In the genomic region with DNA sequence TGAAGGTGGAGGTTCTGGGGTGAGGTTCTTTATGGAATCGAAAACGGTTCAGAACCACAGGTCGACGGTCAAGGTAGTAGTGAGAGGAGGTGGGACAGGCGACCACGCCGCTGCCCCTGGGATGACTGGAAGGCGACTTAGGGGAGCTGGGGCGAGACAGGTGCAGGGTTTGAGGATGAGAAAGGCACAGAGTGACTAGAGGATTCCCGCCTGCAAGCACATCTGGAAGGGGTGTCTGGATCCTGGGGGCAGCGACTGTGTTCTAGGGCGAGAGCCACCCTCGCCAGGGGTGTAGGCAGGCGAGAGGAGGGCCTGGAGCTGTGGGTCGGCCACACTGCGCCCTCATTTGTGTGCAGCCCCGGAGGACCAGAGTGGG, we compare ENCODE assay signal across 8 cellular contexts. TPM values are rescaled to one million over a fixed set of nuclear protein-coding genes. Genes with fewer than 3 reads are reported as not detected.
A peak's percentile ranks its signal among the peaks of the same experiment; 100 is the strongest.
DNase-seq lines count a peak whose midpoint lies in the region; ATAC-seq, FAIRE-seq and TF ChIP-seq lines count a peak whose summit lies in the region.

No MANE protein-coding gene starts in this region.

- no peaks in the 10 kb centered on the region for H3K9me3 ChIP-seq in keratinocyte (ENCODE audit: control insufficient read depth, low read depth, low read length)

- H3K27me3 Mint-ChIP-seq in activated T-cell treated with anti-CD3 and anti-CD28 coated beads, Interleukin-2, amount 50 U/mL, for 4 hours (ENCODE audit: low read depth): peaks cover 13% of the 10 kb centered on the region
- no peaks in the 10 kb centered on the region for H3K27me3 Mint-ChIP-seq in activated B cell treated with CpG ODN at 0.5 μM for 24 hours

- intact Hi-C loops in activated B cell treated with CpG ODN at 0.5 μM for 24 hours (cut with micrococcal nuclease): loop anchor here (5.0 to 10.0 kb wide), 2 partner anchors 145 to 678 kb away; partner anchors contain the start of genes CCDC136 and NRF1

- ATAC-seq in activated T-cell treated with anti-CD3 and anti-CD28 coated beads, Interleukin-2, amount 50 U/mL, for 4 hours: no peak
- ATAC-seq in activated B cell treated with CpG ODN at 0.5 μM for 24 hours (ENCODE audit: low read depth): no peak

- dilution Hi-C loops in keratinocyte (cut with MboI; ENCODE audit: extremely low pct_ligation_motif_present, low sequenced_read_pairs): no loop called here

- no peaks in the 10 kb centered on the region for H3K9me1 ChIP-seq in keratinocyte (ENCODE audit: control insufficient read depth, extremely low read depth, insufficient read depth, low read length)

- no peak for FAIRE-seq in keratinocyte (lab: Jason Lieb, UNC)

- H3K36me3 Mint-ChIP-seq in activated T-cell treated with anti-CD3 and anti-CD28 coated beads, Interleukin-2, amount 50 U/mL, for 4 hours (ENCODE audit: insufficient read depth): peaks cover 2% of the 10 kb centered on the region
- peaks cover 25% of the 10 kb centered on the region for H3K36me3 Mint-ChIP-seq in activated B cell treated with CpG ODN at 0.5 μM for 24 hours (ENCODE audit: low read depth)

- peaks cover 38% of the 10 kb centered on the region for H3K27me3 ChIP-seq in keratinocyte (ENCODE audit: control insufficient read depth, extremely low read depth, insufficient read depth, low read length)

- H3K4me3 ChIP-seq in keratinocyte (ENCODE audit: control insufficient read depth in 2 of 3, extremely low read depth in 1 of 3, insufficient read depth in 2 of 3, low read depth in 1 of 3, low read length in 3 of 3): peak overlapping the region in 1 of 3 experiments; percentile 27

- H3K9me3 Mint-ChIP-seq in activated T-cell treated with anti-CD3 and anti-CD28 coated beads, Interleukin-2, amount 50 U/mL, for 4 hours: no peaks in the 10 kb centered on the region
- no peaks in the 10 kb centered on the region for H3K9me3 Mint-ChIP-seq in activated B cell treated with CpG ODN at 0.5 μM for 24 hours

- no peaks in the 10 kb centered on the region for H3K36me3 ChIP-seq in keratinocyte (ENCODE audit: control insufficient read depth in 2 of 2, extremely low read depth in 1 of 2, insufficient read depth in 2 of 2, low read length in 2 of 2)

- CTCF ChIA-PET in activated B cell treated with CpG ODN at 0.5 μM for 24 hours (lab: Charles Lee): interaction anchor here (0.6 to 1.0 kb wide), 2 partner anchors 11 to 127 kb away, joined by 3 to 5 read pairs; no protein-coding TSS in a partner anchor

- DNase-seq in activated T-cell treated with anti-CD3 and anti-CD28 coated beads, Interleukin-2, amount 50 U/mL, for 4 hours: no peak
- DNase-seq in activated T-cell treated with anti-CD3 and anti-CD28 coated beads, Interleukin-2, amount 50 U/mL, for 48 hours: no peak
- no peak for DNase-seq in activated B cell treated with CpG ODN at 0.5 μM for 24 hours
- DNase-seq in keratinocyte (ENCODE audit: low read depth, low spot score): no peak
- DNase-seq in GOT3 (lab: John Stamatoyannopoulos, UW): no peak
- DNase-seq in dedifferentiated amniotic fluid mesenchymal stem cell (ENCODE audit: extremely low spot score): no peak
- DNase-seq in activated CD4-positive, CD25-positive, alpha-beta regulatory T cell (lab: John Stamatoyannopoulos, UW): no peak

- H4K20me1 ChIP-seq in keratinocyte (ENCODE audit: control insufficient read depth, extremely low read depth, insufficient read depth, low read length): no peaks in the 10 kb centered on the region

- peak overlapping the region; percentile 94 for H3K27ac Mint-ChIP-seq in activated B cell treated with CpG ODN at 0.5 μM for 24 hours

- H3K79me2 ChIP-seq in keratinocyte (ENCODE audit: control insufficient read depth, insufficient read depth, low read length): no peaks in the 10 kb centered on the region

- H3K4me2 ChIP-seq in keratinocyte (ENCODE audit: control insufficient read depth, extremely low read depth, insufficient read depth, low read depth, low read length): peak overlapping the region; percentile 88

- no peak for TF ChIP-seq CTCF in activated B cell treated with CpG ODN at 0.5 μM for 24 hours (IDR thresholded peaks at IDR 0.05)
- no peak for TF ChIP-seq CTCF in keratinocyte (optimal IDR thresholded peaks at IDR 0.05 in 1 of 3, IDR thresholded peaks at IDR 0.05 in 1 of 3, conservative IDR thresholded peaks at IDR 0.05 in 1 of 3; ENCODE audit: extremely low read depth in 1 of 3, insufficient read depth in 2 of 3, low read length in 3 of 3)

- H2AFZ ChIP-seq in keratinocyte (ENCODE audit: control insufficient read depth, low read length): peak overlapping the region; percentile 84

- POLR2A ChIA-PET in activated B cell treated with CpG ODN at 0.5 μM for 24 hours (lab: Charles Lee): interaction anchor here (0.6 to 4.6 kb wide), 10 partner anchors 8 to 208 kb away, joined by 3 to 45 read pairs (median 4); partner anchors contain the start of genes KCP and TSPAN33

- H3K9ac ChIP-seq in keratinocyte (ENCODE audit: control insufficient read depth, extremely low read depth, insufficient read depth, low read length): no peak overlapping the region

- no peaks in the 10 kb centered on the region for H3K4me1 ChIP-seq in keratinocyte (ENCODE audit: control insufficient read depth, extremely low read depth, insufficient read depth, low read length)

- peak overlapping the region; percentile 73 for H3K4me3 Mint-ChIP-seq in activated T-cell treated with anti-CD3 and anti-CD28 coated beads, Interleukin-2, amount 50 U/mL, for 4 hours
- H3K4me3 Mint-ChIP-seq in activated B cell treated with CpG ODN at 0.5 μM for 24 hours: peak overlapping the region; percentile 97

- H3K4me1 Mint-ChIP-seq in activated T-cell treated with anti-CD3 and anti-CD28 coated beads, Interleukin-2, amount 50 U/mL, for 4 hours (ENCODE audit: low read depth): peaks cover 45% of the 10 kb centered on the region
- peaks cover 79% of the 10 kb centered on the region for H3K4me1 Mint-ChIP-seq in activated B cell treated with CpG ODN at 0.5 μM for 24 hours

- no peak overlapping the region for H3K27ac ChIP-seq in keratinocyte (ENCODE audit: control insufficient read depth, insufficient read depth, low read length)
- H3K27ac ChIP-seq in temporal lobe (ENCODE audit: low read depth, low read length): peak overlapping the region; percentile 25

RNA-seq across cellular contexts. Expression of gene IRF5, which starts 0.5 kb away (rescaled TPM):
- total RNA-seq in activated T-cell treated with anti-CD3 and anti-CD28 coated beads, Interleukin-2, amount 50 U/mL, for 4 hours: 10 to 100 TPM in 1 of 3 donors, 1 to 10 TPM in 2; 4.2 to 15.4 (median 8.4) TPM
- total RNA-seq in activated B cell treated with CpG ODN at 0.5 μM for 24 hours (145 and 164 TPM in 2 replicates), temporal lobe (1.5 TPM)
- polyA plus RNA-seq in keratinocyte: 0.78 to 1.5 TPM (median 0.88 TPM) in 3 replicates
- 0.61 TPM for polyA plus RNA-seq in keratinocyte (2011; ENCODE audit: low read depth)
- 0.71 and 1.0 TPM in 2 replicates for polyA plus RNA-seq in keratinocyte (2011; cell fraction: cytosol; rRNA removed)
- 4.2 and 4.8 TPM in 2 replicates for polyA plus RNA-seq in keratinocyte (2011; cell fraction: nucleus; rRNA removed)
- 0.55 and 4.5 TPM in 2 replicates for polyA plus RNA-seq in keratinocyte (2012; ENCODE audit: low replicate concordance)
- 0.64 to 2.4 TPM (median 2.1 TPM) in 3 replicates for polyA minus RNA-seq in keratinocyte
- 2.1 TPM for polyA minus RNA-seq in keratinocyte (2011; cell fraction: cytosol; rRNA and poly(A)+ RNA removed)
- polyA minus RNA-seq in keratinocyte (2011; cell fraction: nucleus; rRNA and poly(A)+ RNA removed): 1.2 and 1.6 TPM in 2 replicates

RNA-seq across cellular contexts. Expression of gene KCP, which starts 26.8 kb away (rescaled TPM):
- total RNA-seq in activated T-cell treated with anti-CD3 and anti-CD28 coated beads, Interleukin-2, amount 50 U/mL, for 4 hours: under 1 TPM; 0.10 to 0.40 (median 0.27) TPM
- 4.1 and 4.4 TPM in 2 replicates for total RNA-seq in activated B cell treated with CpG ODN at 0.5 μM for 24 hours
- polyA plus RNA-seq in keratinocyte: 0.03 to 0.17 TPM in 2 of 3 replicates, not detected in the other
- not detected for polyA plus RNA-seq in keratinocyte (2011; ENCODE audit: low read depth)
- 0.04 and 0.08 TPM in 2 replicates for polyA plus RNA-seq in keratinocyte (2011; cell fraction: cytosol; rRNA removed)
- polyA plus RNA-seq in keratinocyte (2011; cell fraction: nucleus; rRNA removed): 0.25 and 0.28 TPM in 2 replicates
- polyA plus RNA-seq in keratinocyte (2012; ENCODE audit: low replicate concordance): 0.14 and 0.17 TPM in 2 replicates
- 0.13 TPM in 1 of 3 replicates, not detected in the others for polyA minus RNA-seq in keratinocyte
- not detected for polyA minus RNA-seq in keratinocyte (2011; cell fraction: cytosol; rRNA and poly(A)+ RNA removed)
- not detected in 2 replicates for polyA minus RNA-seq in keratinocyte (2011; cell fraction: nucleus; rRNA and poly(A)+ RNA removed)
- 0.25 TPM for total RNA-seq in temporal lobe
